29 cellular contexts compared by ENCODE assay signal in genomic region chrX:13340182-13340791, GRCh38. TPM values are rescaled to one million over a fixed set of nuclear protein-coding genes. Genes with fewer than 3 reads are reported as not detected.
DNase-seq lines count a peak whose midpoint lies in the region; ATAC-seq, FAIRE-seq and TF ChIP-seq lines count a peak whose summit lies in the region.
"Had no signal": no experiment of that assay in that cellular context is flagged by ENCODE, and none has a peak within 500 bp of the region (broad histone marks: within the 10 kb centered on the region; RNA-seq: fewer than 3 reads in every experiment).

No MANE protein-coding gene starts in this region.

- H3K9me3 ChIP-seq in keratinocyte (ENCODE audit: control insufficient read depth, low read depth, low read length): no peaks in the 10 kb centered on the region
- peaks cover 4% of the 10 kb centered on the region; the same call in 1 of the 2 replicates for H3K9me3 ChIP-seq in HAP-1
- H3K9me3 ChIP-seq: sigmoid colon had no signal

- peaks cover 3% of the 10 kb centered on the region for H3K36me3 Mint-ChIP-seq in effector memory CD8-positive, alpha-beta T cell (ENCODE audit: insufficient read depth)
- H3K36me3 Mint-ChIP-seq in activated CD4-positive, alpha-beta memory T cell treated with anti-CD3 and anti-CD28 coated beads for 36 hours: no peaks in the 10 kb centered on the region
- H3K36me3 Mint-ChIP-seq: naive thymus-derived CD8-positive, alpha-beta T cell had no signal

- H3K4me3 Mint-ChIP-seq in effector memory CD8-positive, alpha-beta T cell: no peak overlapping the region
- no peak overlapping the region for H3K4me3 Mint-ChIP-seq in activated CD4-positive, alpha-beta memory T cell treated with anti-CD3 and anti-CD28 coated beads for 36 hours
- H3K4me3 Mint-ChIP-seq: activated CD4-positive, alpha-beta T cell treated with anti-CD3 and anti-CD28 coated beads, Interleukin-2, amount 10 ng/mL, durations not matched to agents 7 days and 5 days; activated naive CD8-positive, alpha-beta T cell treated with anti-CD3 and anti-CD28 coated beads, Interleukin-2, amount 50 U/mL, for 24 hours; CD4-positive, alpha-beta T cell; dendritic cell treated with granulocyte-macrophage colony-stimulating factor and Interleukin-4, amounts not matched to agents 40 ng/mL and 50 ng/mL, for 4 days; H9; naive thymus-derived CD8-positive, alpha-beta T cell had no signal

- no peaks in the 10 kb centered on the region for H3K27me3 Mint-ChIP-seq in effector memory CD8-positive, alpha-beta T cell
- no peaks in the 10 kb centered on the region for H3K27me3 Mint-ChIP-seq in activated CD4-positive, alpha-beta memory T cell treated with anti-CD3 and anti-CD28 coated beads for 36 hours
- H3K27me3 Mint-ChIP-seq: activated CD4-positive, alpha-beta T cell treated with anti-CD3 and anti-CD28 coated beads, Interleukin-2, amount 10 ng/mL, durations not matched to agents 7 days and 5 days; activated naive CD8-positive, alpha-beta T cell treated with anti-CD3 and anti-CD28 coated beads, Interleukin-2, amount 50 U/mL, for 24 hours; CD4-positive, alpha-beta T cell; dendritic cell treated with granulocyte-macrophage colony-stimulating factor and Interleukin-4, amounts not matched to agents 40 ng/mL and 50 ng/mL, for 4 days; naive thymus-derived CD8-positive, alpha-beta T cell had no signal

- H4K20me1 ChIP-seq in keratinocyte (ENCODE audit: control insufficient read depth, extremely low read depth, insufficient read depth, low read length): no peaks in the 10 kb centered on the region

- H3K4me3 ChIP-seq in keratinocyte (ENCODE audit: control insufficient read depth in 2 of 3, extremely low read depth in 1 of 3, insufficient read depth in 2 of 3, low read depth in 1 of 3, low read length in 3 of 3) (no peak overlapping the region), HAP-1 (no peak overlapping the region)
- H3K4me3 ChIP-seq: sigmoid colon, SJCRH30 had no signal

- peak; percentile 35 for DNase-seq in AG08395 (ENCODE audit: low spot score)
- DNase-seq in GM12892 (ENCODE audit: insufficient read length): no peak
- DNase-seq in keratinocyte (ENCODE audit: low read depth, low spot score): peak; percentile 5
- no peak for DNase-seq in effector memory CD8-positive, alpha-beta T cell
- DNase-seq in HAP-1 (ENCODE audit: low spot score in 2 of 2): no peak
- no peak for DNase-seq in activated CD4-positive, alpha-beta memory T cell treated with anti-CD3 and anti-CD28 coated beads for 36 hours
- DNase-seq: activated CD4-positive, alpha-beta T cell treated with anti-CD3 and anti-CD28 coated beads, Interleukin-2, amount 10 ng/mL, durations not matched to agents 7 days and 5 days; activated effector memory CD4-positive, alpha-beta T cell treated with Interleukin-2 at 50 U/mL for 16 hours; activated naive CD8-positive, alpha-beta T cell treated with anti-CD3 and anti-CD28 coated beads, Interleukin-2, amount 50 U/mL, for 24 hours; CD4-positive, alpha-beta T cell; H9; Karpas-422; naive thymus-derived CD8-positive, alpha-beta T cell; NCI-H1105; NCI-H2171 treated with DMSO at 0.1 percent for 48 hours; NCI-H82; PC-3; sigmoid colon; T-helper 2 cell had no signal

- peak; percentile 21 for ATAC-seq in SK-N-SH treated with all-trans-retinoic acid at 6 μM for 48 hours
- ATAC-seq in GM18909 (IDR thresholded peaks at IDR 0.05; ENCODE audit: poor library complexity, unreplicated experiment): no peak
- no peak for ATAC-seq in effector memory CD8-positive, alpha-beta T cell (replicated peaks)
- ATAC-seq: activated naive CD8-positive, alpha-beta T cell treated with anti-CD3 and anti-CD28 coated beads, Interleukin-2, amount 50 U/mL, for 24 hours; naive thymus-derived CD8-positive, alpha-beta T cell; PC-3 had no signal

- H3K27ac ChIP-seq in keratinocyte (ENCODE audit: control insufficient read depth, insufficient read depth, low read length): no peak overlapping the region
- H3K27ac ChIP-seq: sigmoid colon, SJCRH30, VCaP had no signal

- H3K9ac ChIP-seq in keratinocyte (ENCODE audit: control insufficient read depth, extremely low read depth, insufficient read depth, low read length): no peak overlapping the region

- CTCF ChIA-PET in activated CD4-positive, alpha-beta memory T cell treated with anti-CD3 and anti-CD28 coated beads for 36 hours (lab: Charles Lee): interaction anchor here (0.7 kb wide), 1 partner anchor 374 kb away, joined by 4 read pairs; no protein-coding TSS in a partner anchor

- POLR2A ChIA-PET in activated CD4-positive, alpha-beta memory T cell treated with anti-CD3 and anti-CD28 coated beads for 36 hours (lab: Charles Lee): no interaction called here

- no peaks in the 10 kb centered on the region for H3K4me1 Mint-ChIP-seq in effector memory CD8-positive, alpha-beta T cell (ENCODE audit: low read depth in 2 of 2)
- H3K4me1 Mint-ChIP-seq in activated CD4-positive, alpha-beta memory T cell treated with anti-CD3 and anti-CD28 coated beads for 36 hours (ENCODE audit: low read depth): no peaks in the 10 kb centered on the region
- H3K4me1 Mint-ChIP-seq: activated CD4-positive, alpha-beta T cell treated with anti-CD3 and anti-CD28 coated beads, Interleukin-2, amount 10 ng/mL, durations not matched to agents 7 days and 5 days had no signal

- TF ChIP-seq POLR2A in GM12892 (IDR thresholded peaks at IDR 0.05; ENCODE audit: low read depth, low read length): no peak

- peaks cover 6% of the 10 kb centered on the region for H3K4me1 ChIP-seq in keratinocyte (ENCODE audit: control insufficient read depth, extremely low read depth, insufficient read depth, low read length)
- H3K4me1 ChIP-seq in HAP-1: no peaks in the 10 kb centered on the region
- H3K4me1 ChIP-seq: sigmoid colon had no signal

- no peak overlapping the region for H3K27ac Mint-ChIP-seq in effector memory CD8-positive, alpha-beta T cell
- H3K27ac Mint-ChIP-seq in activated CD4-positive, alpha-beta memory T cell treated with anti-CD3 and anti-CD28 coated beads for 36 hours: no peak overlapping the region
- H3K27ac Mint-ChIP-seq: activated CD4-positive, alpha-beta T cell treated with anti-CD3 and anti-CD28 coated beads, Interleukin-2, amount 10 ng/mL, durations not matched to agents 7 days and 5 days; activated naive CD8-positive, alpha-beta T cell treated with anti-CD3 and anti-CD28 coated beads, Interleukin-2, amount 50 U/mL, for 24 hours; CD4-positive, alpha-beta T cell; dendritic cell treated with granulocyte-macrophage colony-stimulating factor and Interleukin-4, amounts not matched to agents 40 ng/mL and 50 ng/mL, for 4 days; H9; naive thymus-derived CD8-positive, alpha-beta T cell had no signal

- dilution Hi-C loops in keratinocyte (cut with MboI; ENCODE audit: extremely low pct_ligation_motif_present, low sequenced_read_pairs): no loop called here

- TF ChIP-seq CTCF in keratinocyte (optimal IDR thresholded peaks at IDR 0.05 in 1 of 3, IDR thresholded peaks at IDR 0.05 in 1 of 3, conservative IDR thresholded peaks at IDR 0.05 in 1 of 3; ENCODE audit: extremely low read depth in 1 of 3, insufficient read depth in 2 of 3, low read length in 3 of 3): no peak

- H3K27me3 ChIP-seq in keratinocyte (ENCODE audit: control insufficient read depth, extremely low read depth, insufficient read depth, low read length): no peaks in the 10 kb centered on the region
- no peaks in the 10 kb centered on the region for H3K27me3 ChIP-seq in HAP-1 (ENCODE audit: low read depth)
- H3K27me3 ChIP-seq: sigmoid colon, SJCRH30 had no signal

- H3K79me2 ChIP-seq in keratinocyte (ENCODE audit: control insufficient read depth, insufficient read depth, low read length): no peaks in the 10 kb centered on the region

- H3K4me2 ChIP-seq in keratinocyte (ENCODE audit: control insufficient read depth, extremely low read depth, insufficient read depth, low read depth, low read length): peak overlapping the region; percentile 22

- H3K36me3 ChIP-seq in keratinocyte (ENCODE audit: control insufficient read depth in 2 of 2, extremely low read depth in 1 of 2, insufficient read depth in 2 of 2, low read length in 2 of 2) (no peaks in the 10 kb centered on the region), HAP-1 (replicated peaks) (no peaks in the 10 kb centered on the region)
- H3K36me3 ChIP-seq: sigmoid colon, SJCRH30 had no signal

- intact Hi-C loops in activated CD4-positive, alpha-beta memory T cell treated with anti-CD3 and anti-CD28 coated beads for 36 hours (cut with micrococcal nuclease): no loop called here

- in situ Hi-C loops in HAP-1 (cut with MboI; ENCODE audit: low sequenced_read_pairs): no loop called here

- no peaks in the 10 kb centered on the region for H3K9me3 Mint-ChIP-seq in effector memory CD8-positive, alpha-beta T cell
- no peaks in the 10 kb centered on the region for H3K9me3 Mint-ChIP-seq in activated CD4-positive, alpha-beta memory T cell treated with anti-CD3 and anti-CD28 coated beads for 36 hours
- H3K9me3 Mint-ChIP-seq: activated CD4-positive, alpha-beta T cell treated with anti-CD3 and anti-CD28 coated beads, Interleukin-2, amount 10 ng/mL, durations not matched to agents 7 days and 5 days; activated naive CD8-positive, alpha-beta T cell treated with anti-CD3 and anti-CD28 coated beads, Interleukin-2, amount 50 U/mL, for 24 hours; CD4-positive, alpha-beta T cell; dendritic cell treated with granulocyte-macrophage colony-stimulating factor and Interleukin-4, amounts not matched to agents 40 ng/mL and 50 ng/mL, for 4 days; naive thymus-derived CD8-positive, alpha-beta T cell had no signal

- peak overlapping the region; percentile 10 for H2AFZ ChIP-seq in keratinocyte (ENCODE audit: control insufficient read depth, low read length)

- H3K9me1 ChIP-seq in keratinocyte (ENCODE audit: control insufficient read depth, extremely low read depth, insufficient read depth, low read length): no peaks in the 10 kb centered on the region

- FAIRE-seq in GM12892 (lab: Jason Lieb, UNC) (peak; percentile 9), keratinocyte (lab: Jason Lieb, UNC) (peak; percentile 91)
- FAIRE-seq: bronchial epithelial cell had no signal

TF ChIP-seq in SK-N-SH treated with all-trans-retinoic acid at 6 μM for 48 hours, 23 proteins besides CTCF, POLR2A, EP300 and RAD21 (continues in another document):
- no peak for TF ChIP-seq ARNTL (CRISPR knock-in tag; IDR thresholded peaks at IDR 0.05; ENCODE audit: borderline replicate concordance, low read depth)
- no peak for TF ChIP-seq ZNF8 (CRISPR knock-in tag; IDR thresholded peaks at IDR 0.05)

RNA-seq across cellular contexts. Expression of gene ATXN3L, which starts 20.4 kb away (rescaled TPM):
- 1.1 TPM for polyA plus RNA-seq in GM12892 (2012; ENCODE audit: missing spikeins)
- not detected in 3 replicates for polyA plus RNA-seq in keratinocyte
- polyA plus RNA-seq in keratinocyte (2011; ENCODE audit: low read depth): not detected
- not detected in 2 replicates for polyA plus RNA-seq in keratinocyte (2011; cell fraction: cytosol; rRNA removed)
- polyA plus RNA-seq in keratinocyte (2011; cell fraction: nucleus; rRNA removed): not detected in 2 replicates
- not detected in 2 replicates for polyA plus RNA-seq in keratinocyte (2012; ENCODE audit: low replicate concordance)
- not detected in 3 replicates for polyA minus RNA-seq in keratinocyte
- polyA minus RNA-seq in keratinocyte (2011; cell fraction: cytosol; rRNA and poly(A)+ RNA removed): not detected
- not detected in 2 replicates for polyA minus RNA-seq in keratinocyte (2011; cell fraction: nucleus; rRNA and poly(A)+ RNA removed)
- not detected for total RNA-seq in activated CD4-positive, alpha-beta memory T cell treated with anti-CD3 and anti-CD28 coated beads for 36 hours
- total RNA-seq: activated CD4-positive, alpha-beta T cell treated with anti-CD3 and anti-CD28 coated beads, Interleukin-2, amount 10 ng/mL, durations not matched to agents 7 days and 5 days; bronchial epithelial cell; CD4-positive, alpha-beta T cell; H9; left colon; mesenteric fat pad; naive thymus-derived CD8-positive, alpha-beta T cell; PC-3; sigmoid colon; SJCRH30; temporal lobe had no signal
- polyA plus RNA-seq: AG04450; naive thymus-derived CD8-positive, alpha-beta T cell; sigmoid colon had no signal

Comparison
In these comparisons a context has a peak if more than half of its experiments do, and no peak if none do; other contexts are left out.
1. DNase-seq: peak in AG08395 (single experiment) and keratinocyte (single experiment); none in GM12892 (single experiment), effector memory CD8-positive, alpha-beta T cell (0 of 3), HAP-1 (0 of 2) and activated CD4-positive, alpha-beta memory T cell treated with anti-CD3 and anti-CD28 coated beads for 36 hours (single experiment).